ENCODE assay signal across 8 cellular contexts in the genomic region with DNA sequence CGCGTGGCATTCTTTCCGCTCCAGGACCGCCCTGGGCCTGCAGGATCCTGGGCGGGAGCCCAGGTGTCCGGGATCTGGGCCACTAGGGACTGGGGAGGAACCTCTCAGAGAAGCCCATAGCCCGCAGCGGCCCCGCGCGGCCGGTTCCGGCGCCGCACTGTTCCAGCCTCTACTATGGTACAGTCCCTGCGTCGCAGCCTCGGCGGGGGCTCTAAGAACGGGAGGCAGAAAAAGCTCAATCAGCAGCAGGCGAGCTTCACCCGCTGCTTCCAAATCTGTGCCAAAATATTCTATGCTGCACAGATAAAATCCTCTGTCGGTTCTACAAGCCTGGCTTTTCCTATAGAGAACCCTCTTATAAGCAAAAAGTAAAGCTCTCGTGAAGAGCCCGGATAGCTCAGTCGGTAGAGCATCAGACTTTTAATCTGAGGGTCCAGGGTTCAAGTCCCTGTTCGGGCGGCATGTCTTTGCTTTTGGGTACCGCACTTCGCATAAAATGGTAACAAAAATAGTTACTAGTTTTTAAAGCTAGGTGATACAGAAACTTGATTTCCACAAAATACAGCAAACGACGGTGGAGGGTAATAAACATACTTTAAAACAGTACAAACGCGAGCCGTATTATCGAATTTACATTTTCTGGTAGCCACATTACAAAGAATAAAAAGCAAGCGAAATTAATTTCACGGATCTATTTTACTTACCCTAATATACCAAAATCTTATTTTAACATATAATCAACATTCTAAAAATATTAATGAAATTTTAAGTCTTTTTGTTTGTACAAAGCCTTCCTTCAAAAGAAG. TPM values are rescaled to one million over a fixed set of nuclear protein-coding genes. Genes with fewer than 3 reads are reported as not detected.
DNase-seq lines count a peak whose midpoint lies in the region; ATAC-seq and TF ChIP-seq lines count a peak whose summit lies in the region.

No MANE protein-coding gene starts in this region.

- H3K4me3 ChIP-seq in spleen, result peak overlapping the region; percentile 46 to 86 (median 56)

- peaks cover 49 to 75% (median 69%) of the 10 kb centered on the region in 6 donors for H3K4me1 ChIP-seq in spleen

- intact Hi-C loops in spleen (cut with DNase I; ENCODE audit: low total_unique reads), result no loop called here

- peak; percentile 36 for ATAC-seq in HG03066 (IDR thresholded peaks at IDR 0.05; ENCODE audit: low read depth, unreplicated experiment)
- ATAC-seq in activated CD4-positive, CD25-positive, alpha-beta regulatory T cell treated with anti-CD3 and anti-CD28 coated beads, Interleukin-2, amount 50 U/mL, for 24 hours, result peak; percentile 66

- 0 to 1% (median 0%) methylated on average over 33 to 38 of the region's 38 CpGs for WGBS in spleen, 5 donors

- TF ChIP-seq POLR2A in spleen (IDR thresholded peaks at IDR 0.05), result no peak

- H3K9me3 ChIP-seq in spleen, result no peaks in the 10 kb centered on the region

- DNase-seq in NCI-H226, result peak; percentile 78
- DNase-seq in central memory CD4-positive, alpha-beta T cell, result peak; percentile 87
- peak; percentile 70 for DNase-seq in iris pigment epithelial cell (ENCODE audit: low read depth)
- DNase-seq in spleen, result peak; percentile 97
- no peak for DNase-seq in HPDE6-E6E7 (ENCODE audit: extremely low spot score)

- peaks cover 4 to 86% (median 45%) of the 10 kb centered on the region in 7 donors for H3K27me3 ChIP-seq in spleen (replicated peaks in 1 of 7)

- TF ChIP-seq CTCF in GM12801 (IDR thresholded peaks at IDR 0.05; ENCODE audit: extremely low read depth, insufficient read length) (peak; percentile 56), spleen (IDR thresholded peaks at IDR 0.05 in 8 of 11, conservative IDR thresholded peaks at IDR 0.05 in 3 of 11) (peak; percentile 59 to 93 (median 87))

- peak overlapping the region; percentile 55 to 89 (median 82) for H3K27ac ChIP-seq in spleen

- no peaks in the 10 kb centered on the region for H3K36me3 ChIP-seq in spleen

RNA-seq across cellular contexts. Expression of a gene that starts 0.7 kb away (rescaled TPM):
- not detected for total RNA-seq in spleen
- polyA plus RNA-seq in spleen, result under 1 TPM in 1 of 3 donors, not detected in 2; 0.03 TPM

RNA-seq across cellular contexts. Expression of a gene that starts 4.9 kb away (rescaled TPM):
- total RNA-seq in spleen, result under 1 TPM in 2 of 7 donors, not detected in 5; 0.41 to 0.67 TPM
- under 1 TPM; 0.04 to 0.53 (median 0.32) TPM for polyA plus RNA-seq in spleen

RNA-seq across cellular contexts. Expression of a gene that starts 31.5 kb away (rescaled TPM):
- total RNA-seq in spleen, result 1 to 10 TPM in 2 of 7 donors, under 1 TPM in 1, not detected in 4; 0.47 to 1.3 (median 1.0) TPM
- under 1 TPM; 0.80 to 0.89 (median 0.83) TPM for polyA plus RNA-seq in spleen

RNA-seq across cellular contexts. Expression of a gene that starts 33.2 kb away (rescaled TPM):
- 100 to 1,000 TPM in 2 of 7 donors, 10 to 100 TPM in 5; 68.0 to 213 (median 73.5) TPM for total RNA-seq in spleen
- polyA plus RNA-seq in spleen, result 10 to 100 TPM; 12.6 to 83.0 (median 17.5) TPM

RNA-seq across cellular contexts. Expression of a gene that starts 43.8 kb away (rescaled TPM):
- 10 to 100 TPM; 37.5 to 94.8 (median 65.7) TPM for total RNA-seq in spleen
- polyA plus RNA-seq in spleen, result 10 to 100 TPM; 38.7 to 57.8 (median 38.8) TPM
